1 cellular context compared by ENCODE assay signal in the genomic region with DNA sequence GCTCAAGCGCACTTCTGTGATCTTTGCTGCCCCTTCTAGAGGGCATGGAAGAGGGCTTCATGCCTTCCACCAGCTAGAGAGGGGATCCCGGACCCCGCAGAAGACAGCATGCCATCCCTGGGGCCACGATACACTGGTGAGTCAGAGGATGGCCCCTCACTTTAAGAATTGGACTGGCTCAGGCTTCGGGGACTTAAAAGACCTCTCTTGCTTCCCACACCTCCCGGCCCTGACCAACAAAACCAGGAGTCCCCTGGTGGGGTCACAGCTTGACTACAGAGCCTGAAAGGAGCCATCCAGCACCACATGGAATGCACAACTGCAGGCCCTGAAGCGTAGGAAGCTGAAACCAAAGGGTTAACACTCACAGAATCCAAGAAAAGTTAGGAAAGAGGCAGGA.
TF ChIP-seq lines count a peak whose summit lies in the region.

No MANE protein-coding gene starts in this region.

TF ChIP-seq in H1, 55 proteins besides CTCF, POLR2A, EP300 and RAD21:
- TF ChIP-seq, protein P1, sequence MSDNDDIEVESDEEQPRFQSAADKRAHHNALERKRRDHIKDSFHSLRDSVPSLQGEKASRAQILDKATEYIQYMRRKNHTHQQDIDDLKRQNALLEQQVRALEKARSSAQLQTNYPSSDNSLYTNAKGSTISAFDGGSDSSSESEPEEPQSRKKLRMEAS (IDR thresholded peaks at IDR 0.05): no peak
- TF ChIP-seq SP2 (IDR thresholded peaks at IDR 0.05; ENCODE audit: low read length): no peak
- TF ChIP-seq CBX8 (IDR thresholded peaks at IDR 0.05; ENCODE audit: borderline replicate concordance, low read depth, low read length): no peak
- TF ChIP-seq KDM1A (IDR thresholded peaks at IDR 0.05; ENCODE audit: borderline replicate concordance, low read length): no peak
- no peak for TF ChIP-seq TCF12 (IDR thresholded peaks at IDR 0.05; ENCODE audit: low read depth, low read length)
- no peak for TF ChIP-seq KDM5A (IDR thresholded peaks at IDR 0.05; ENCODE audit: low read length)
- no peak for TF ChIP-seq TBP (IDR thresholded peaks at IDR 0.05; ENCODE audit: low read depth, low read length)
- no peak for TF ChIP-seq YY1 (IDR thresholded peaks at IDR 0.05; ENCODE audit: low read depth, low read length)
- no peak for TF ChIP-seq RFX5 (IDR thresholded peaks at IDR 0.05; ENCODE audit: borderline replicate concordance, low read depth, low read length)
- TF ChIP-seq SIN3A (conservative IDR thresholded peaks at IDR 0.05 in 1 of 2, IDR thresholded peaks at IDR 0.05 in 1 of 2; ENCODE audit: low read depth in 1 of 2, low read length in 2 of 2): no peak
- TF ChIP-seq RNF2 (IDR thresholded peaks at IDR 0.05; ENCODE audit: borderline replicate concordance, low read depth, low read length, missing control alignments, poor library complexity, severe bottlenecking): no peak
- no peak for TF ChIP-seq TAF7 (optimal IDR thresholded peaks at IDR 0.05; ENCODE audit: borderline replicate concordance, low read depth, low read length)
- TF ChIP-seq SIX5 (IDR thresholded peaks at IDR 0.05; ENCODE audit: low read depth, low read length): no peak
TF ChIP-seq in H1: peak in this region for 0.
